ENCODE assay signal across 1 cellular context in genomic region chr4:14178421-14178820, GRCh38.
A peak's percentile ranks its signal among the peaks of the same experiment; 100 is the strongest.
TF ChIP-seq lines count a peak whose summit lies in the region.

No MANE protein-coding gene starts in this region.

TF ChIP-seq in GM12878, 131 proteins besides CTCF, POLR2A, EP300 and RAD21 (continued from another document):
- TF ChIP-seq SKIL (IDR thresholded peaks at IDR 0.05; ENCODE audit: low read depth, poor library complexity, severe bottlenecking) (no peak), IKZF1 (conservative IDR thresholded peaks at IDR 0.05) (peak; percentile 41; the same call in 1 of the 2 replicates)
